21 cellular contexts compared by ENCODE assay signal in genomic region chr6:125954735-125955410, GRCh38. TPM values are rescaled to one million over a fixed set of nuclear protein-coding genes. Genes with fewer than 3 reads are reported as not detected.
DNase-seq lines count a peak whose midpoint lies in the region; ATAC-seq and TF ChIP-seq lines count a peak whose summit lies in the region.
"Had no signal": no experiment of that assay in that cellular context is flagged by ENCODE, and none has a peak within 500 bp of the region (broad histone marks: within the 10 kb centered on the region; RNA-seq: fewer than 3 reads in every experiment).

No MANE protein-coding gene starts in this region.

- H3K4me1 ChIP-seq in CD4-positive, CD25-positive, alpha-beta regulatory T cell (ENCODE audit: control insufficient read depth, insufficient read depth, low read length, poor library complexity, severe bottlenecking): peaks cover 18% of the 10 kb centered on the region
- H3K4me1 ChIP-seq in ascending aorta: peaks cover 0 to 10% of the 10 kb centered on the region in 2 donors

- H3K4me3 ChIP-seq in CD4-positive, CD25-positive, alpha-beta regulatory T cell (ENCODE audit: low read depth, low read length): no peak overlapping the region
- H3K4me3 ChIP-seq in ascending aorta: no peak overlapping the region
- H3K4me3 ChIP-seq: A549, BLaER1, gastroesophageal sphincter, lung, sigmoid colon, testis had no signal

- H3K27ac Mint-ChIP-seq in activated CD4-positive, alpha-beta T cell treated with anti-CD3 and anti-CD28 coated beads, Interleukin-2, amount 10 ng/mL, durations not matched to agents 24 days and 14 days: no peak overlapping the region
- peak overlapping the region in 2 of 3 donors; percentile 5 to 72 for H3K27ac Mint-ChIP-seq in CD4-positive, CD25-positive, alpha-beta regulatory T cell
- peak overlapping the region in 3 of 6 donors; percentile 53 to 88 (median 73) for H3K27ac Mint-ChIP-seq in immature natural killer cell

- no peaks in the 10 kb centered on the region for H3K36me3 Mint-ChIP-seq in activated CD4-positive, alpha-beta T cell treated with anti-CD3 and anti-CD28 coated beads, Interleukin-2, amount 10 ng/mL, durations not matched to agents 24 days and 14 days (ENCODE audit: low read depth)
- no peaks in the 10 kb centered on the region for H3K36me3 Mint-ChIP-seq in CD4-positive, CD25-positive, alpha-beta regulatory T cell
- no peaks in the 10 kb centered on the region for H3K36me3 Mint-ChIP-seq in immature natural killer cell

- H3K27ac ChIP-seq in CD4-positive, CD25-positive, alpha-beta regulatory T cell (ENCODE audit: insufficient read depth, low read length, poor library complexity, severe bottlenecking): no peak overlapping the region
- H3K27ac ChIP-seq in ascending aorta: no peak overlapping the region
- H3K27ac ChIP-seq: BLaER1, gastroesophageal sphincter, sigmoid colon had no signal

- H3K27me3 Mint-ChIP-seq in activated CD4-positive, alpha-beta T cell treated with anti-CD3 and anti-CD28 coated beads, Interleukin-2, amount 10 ng/mL, durations not matched to agents 24 days and 14 days: peaks cover 1% of the 10 kb centered on the region
- H3K27me3 Mint-ChIP-seq in CD4-positive, CD25-positive, alpha-beta regulatory T cell: peaks cover 11% of the 10 kb centered on the region
- H3K27me3 Mint-ChIP-seq in immature natural killer cell (ENCODE audit: low read depth in 3 of 3): peaks cover 6 to 12% (median 8%) of the 10 kb centered on the region in 3 donors

- no peak for DNase-seq in activated CD4-positive, alpha-beta T cell treated with anti-CD3 and anti-CD28 coated beads, Interleukin-2, amount 10 ng/mL, durations not matched to agents 24 days and 14 days
- no peak for DNase-seq in activated CD4-positive, alpha-beta T cell treated with anti-CD3 and anti-CD28 coated beads, Interleukin-2, amount 50 U/mL, for 4 hours
- DNase-seq in CD4-positive, CD25-positive, alpha-beta regulatory T cell: no peak
- DNase-seq in OCI-M1 (lab: John Stamatoyannopoulos, UW) (peak; percentile 80), immature natural killer cell (no peak), ascending aorta (ENCODE audit: low spot score in 2 of 2) (no peak), NCI-H2171 treated with DMSO at 0.1 percent for 48 hours (lab: John Stamatoyannopoulos, UW) (no peak)
- DNase-seq: activated effector memory CD4-positive, alpha-beta T cell treated with Interleukin-2 at 50 U/mL for 16 hours; DMS 273 treated with DMSO at 0.1 percent for 48 hours; effector CD8-positive, alpha-beta T cell; IMR-90; kidney; NCI-H1417; sigmoid colon; testis had no signal

- H3K9me3 ChIP-seq in CD4-positive, CD25-positive, alpha-beta regulatory T cell (ENCODE audit: control insufficient read depth in 2 of 2, low read length in 2 of 2): no peaks in the 10 kb centered on the region
- H3K9me3 ChIP-seq in ascending aorta: no peaks in the 10 kb centered on the region
- H3K9me3 ChIP-seq: A549, gastroesophageal sphincter, sigmoid colon, testis had no signal

- no peak for TF ChIP-seq CTCF in ascending aorta (IDR thresholded peaks at IDR 0.05)

- no peaks in the 10 kb centered on the region for H3K9me3 Mint-ChIP-seq in activated CD4-positive, alpha-beta T cell treated with anti-CD3 and anti-CD28 coated beads, Interleukin-2, amount 10 ng/mL, durations not matched to agents 24 days and 14 days
- H3K9me3 Mint-ChIP-seq in CD4-positive, CD25-positive, alpha-beta regulatory T cell: no peaks in the 10 kb centered on the region
- no peaks in the 10 kb centered on the region for H3K9me3 Mint-ChIP-seq in immature natural killer cell

- H3K4me1 Mint-ChIP-seq in activated CD4-positive, alpha-beta T cell treated with anti-CD3 and anti-CD28 coated beads, Interleukin-2, amount 10 ng/mL, durations not matched to agents 24 days and 14 days: peaks cover 4% of the 10 kb centered on the region
- peaks cover 0 to 8% (median 3%) of the 10 kb centered on the region in 4 donors for H3K4me1 Mint-ChIP-seq in CD4-positive, CD25-positive, alpha-beta regulatory T cell
- H3K4me1 Mint-ChIP-seq in immature natural killer cell: peaks cover 7% of the 10 kb centered on the region in 2 donors

- peak overlapping the region; percentile 2 for H3K4me3 Mint-ChIP-seq in activated CD4-positive, alpha-beta T cell treated with anti-CD3 and anti-CD28 coated beads, Interleukin-2, amount 10 ng/mL, durations not matched to agents 24 days and 14 days
- H3K4me3 Mint-ChIP-seq in CD4-positive, CD25-positive, alpha-beta regulatory T cell: peak overlapping the region in 2 of 4 donors; percentile 12 to 62
- peak overlapping the region in 3 of 5 donors; percentile 4 to 67 (median 37) for H3K4me3 Mint-ChIP-seq in immature natural killer cell

- H3K36me3 ChIP-seq in CD4-positive, CD25-positive, alpha-beta regulatory T cell (ENCODE audit: control insufficient read depth, insufficient read depth, low read length): no peaks in the 10 kb centered on the region
- H3K36me3 ChIP-seq in ascending aorta: no peaks in the 10 kb centered on the region
- H3K36me3 ChIP-seq: gastroesophageal sphincter, sigmoid colon had no signal

- intact Hi-C loops in activated CD4-positive, alpha-beta T cell treated with anti-CD3 and anti-CD28 coated beads, Interleukin-2, amount 10 ng/mL, durations not matched to agents 24 days and 14 days (cut with micrococcal nuclease): loop anchor here (5.0 kb wide), 1 partner anchor 653 kb away; the partner anchor contains the start of gene HDDC2
- intact Hi-C loops in ascending aorta (cut with DNase I): loop anchor here (10.0 kb wide), 1 partner anchor 510 kb away; no protein-coding TSS in a partner anchor

- ATAC-seq in CD4-positive, CD25-positive, alpha-beta regulatory T cell (ENCODE audit: low read depth in 2 of 2): no peak
- no peak for ATAC-seq in HG03565 (IDR thresholded peaks at IDR 0.05; ENCODE audit: unreplicated experiment)
- ATAC-seq: A549, esophagus mucosa, gastroesophageal sphincter had no signal

- H3K27me3 ChIP-seq in CD4-positive, CD25-positive, alpha-beta regulatory T cell (ENCODE audit: control insufficient read depth, insufficient read depth, low read length): peaks cover 2% of the 10 kb centered on the region
- no peaks in the 10 kb centered on the region for H3K27me3 ChIP-seq in ascending aorta
- H3K27me3 ChIP-seq: BLaER1, gastroesophageal sphincter, sigmoid colon, testis had no signal

RNA-seq across cellular contexts. Expression of gene HINT3, which starts 1.7 kb away (rescaled TPM):
- total RNA-seq in activated CD4-positive, alpha-beta T cell treated with anti-CD3 and anti-CD28 coated beads, Interleukin-2, amount 10 ng/mL, durations not matched to agents 24 days and 14 days: 8.5 and 8.9 TPM in 2 replicates
- 11.6 TPM for total RNA-seq in CD4-positive, CD25-positive, alpha-beta regulatory T cell
- polyA plus RNA-seq in CD4-positive, CD25-positive, alpha-beta regulatory T cell: 10 to 100 TPM in 2 of 4 donors, 1 to 10 TPM in 2; 8.3 to 13.9 (median 9.8) TPM
- 10 to 100 TPM in 1 of 3 donors, 1 to 10 TPM in 2; 3.7 to 10.3 (median 6.6) TPM for polyA plus RNA-seq in immature natural killer cell
- 5.2 TPM for total RNA-seq in ascending aorta

RNA-seq across cellular contexts. Expression of gene TRMT11, which starts 31.5 kb away (rescaled TPM):
- total RNA-seq in activated CD4-positive, alpha-beta T cell treated with anti-CD3 and anti-CD28 coated beads, Interleukin-2, amount 10 ng/mL, durations not matched to agents 24 days and 14 days: 33.6 and 34.4 TPM in 2 replicates
- total RNA-seq in CD4-positive, CD25-positive, alpha-beta regulatory T cell: 16.9 TPM
- 10 to 100 TPM in 1 of 4 donors, 1 to 10 TPM in 3; 5.7 to 12.0 (median 9.7) TPM for polyA plus RNA-seq in CD4-positive, CD25-positive, alpha-beta regulatory T cell
- 1 to 10 TPM; 3.0 to 6.0 (median 4.2) TPM for polyA plus RNA-seq in immature natural killer cell
- 44.6 TPM for total RNA-seq in ascending aorta
